ENCODE assay signal across 25 cellular contexts in the genomic region with DNA sequence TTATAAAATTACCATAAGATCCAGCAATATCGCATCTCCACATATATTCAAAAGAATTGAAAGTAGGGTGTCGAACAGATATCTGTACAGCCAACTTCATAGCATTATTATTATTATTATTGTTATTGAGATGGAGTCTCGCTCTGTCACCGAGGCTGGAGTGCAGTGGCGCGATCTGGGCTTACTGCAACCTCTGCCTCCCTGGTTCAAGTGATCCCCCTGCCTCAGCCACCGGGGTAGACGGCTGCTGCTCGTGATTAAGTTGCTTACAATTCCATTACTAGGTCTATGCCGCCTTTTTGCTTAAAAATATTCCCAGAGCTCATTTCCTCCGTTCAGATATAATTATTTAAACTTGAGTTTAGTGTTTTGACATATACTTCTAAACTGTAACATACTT.
"Had no signal": no experiment of that assay in that cellular context is flagged by ENCODE, and none has a peak within 500 bp of the region (broad histone marks: within the 10 kb centered on the region; RNA-seq: fewer than 3 reads in every experiment).

No MANE protein-coding gene starts in this region.

- H3K9me3 ChIP-seq: ascending aorta, body of pancreas had no signal

- DNase-seq: activated CD4-positive, alpha-beta T cell treated with anti-CD3 and anti-CD28 coated beads for 4 hours; activated CD4-positive, alpha-beta T cell treated with anti-CD3 and anti-CD28 coated beads, Interleukin-2, amount 50 U/mL, for 4 hours; activated CD8-positive, alpha-beta memory T cell treated with anti-CD3 and anti-CD28 coated beads, Interleukin-2, amount 10 ng/mL, durations not matched to agents 7 days and 5 days; activated effector memory CD4-positive, alpha-beta T cell treated with anti-CD3 and anti-CD28 coated beads, Interleukin-2, amount 50 U/mL, for 16 hours; activated naive CD4-positive, alpha-beta T cell treated with Interleukin-2 at 50 U/mL for 16 hours; activated naive CD8-positive, alpha-beta T cell treated with anti-CD3 and anti-CD28 coated beads, Interleukin-2, amount 50 U/mL, for 24 hours; activated T-cell treated with anti-CD3 and anti-CD28 coated beads, Interleukin-2, amount 50 U/mL, for 24 hours; amniotic stem cell; body of pancreas; central memory CD4-positive, alpha-beta T cell; NCI-H1048; NCI-H146; NCI-H187 treated with DMSO at 0.1 percent for 48 hours; NCI-H2081 treated with DMSO at 0.1 percent for 48 hours; NCI-H446; NCI-H524; OCI-M1; RPMI8226; T-helper 1 cell; WERI-Rb-1 had no signal

- ATAC-seq: activated naive CD8-positive, alpha-beta T cell treated with anti-CD3 and anti-CD28 coated beads, Interleukin-2, amount 50 U/mL, for 24 hours; body of pancreas; Panc1; Right ventricle myocardium inferior had no signal

- H3K27ac ChIP-seq: ascending aorta, body of pancreas, SK-N-MC, WERI-Rb-1 had no signal

- H3K4me3 Mint-ChIP-seq: activated CD8-positive, alpha-beta memory T cell treated with anti-CD3 and anti-CD28 coated beads, Interleukin-2, amount 10 ng/mL, durations not matched to agents 7 days and 5 days; activated naive CD8-positive, alpha-beta T cell treated with anti-CD3 and anti-CD28 coated beads, Interleukin-2, amount 50 U/mL, for 24 hours; activated T-cell treated with anti-CD3 and anti-CD28 coated beads, Interleukin-2, amount 50 U/mL, for 24 hours had no signal

- H3K9me3 Mint-ChIP-seq: activated naive CD4-positive, alpha-beta T cell treated with anti-CD3 and anti-CD28 coated beads, Interleukin-2, amount 50 U/mL, for 72 hours; activated naive CD8-positive, alpha-beta T cell treated with anti-CD3 and anti-CD28 coated beads, Interleukin-2, amount 50 U/mL, for 24 hours; activated T-cell treated with anti-CD3 and anti-CD28 coated beads, Interleukin-2, amount 50 U/mL, for 24 hours had no signal

- H3K4me1 ChIP-seq: ascending aorta, body of pancreas had no signal

- H3K27me3 ChIP-seq: ascending aorta, body of pancreas had no signal

- H3K27ac Mint-ChIP-seq: activated CD8-positive, alpha-beta memory T cell treated with anti-CD3 and anti-CD28 coated beads, Interleukin-2, amount 10 ng/mL, durations not matched to agents 7 days and 5 days; activated naive CD4-positive, alpha-beta T cell treated with anti-CD3 and anti-CD28 coated beads, Interleukin-2, amount 50 U/mL, for 72 hours; activated naive CD8-positive, alpha-beta T cell treated with anti-CD3 and anti-CD28 coated beads, Interleukin-2, amount 50 U/mL, for 24 hours; activated T-cell treated with anti-CD3 and anti-CD28 coated beads, Interleukin-2, amount 50 U/mL, for 24 hours had no signal

- H3K36me3 ChIP-seq: ascending aorta, WERI-Rb-1 had no signal

- H3K4me3 ChIP-seq: ascending aorta, body of pancreas, SK-N-MC had no signal
